In genomic region chr14:88825503-88825902, GRCh38 we compare ENCODE assay signal across 1 cellular context.
TF ChIP-seq lines count a peak whose summit lies in the region.

No MANE protein-coding gene starts in this region.

TF ChIP-seq in HepG2, 621 proteins besides CTCF, POLR2A, EP300 and RAD21:
- TF ChIP-seq ZSCAN9 (CRISPR knock-in tag; IDR thresholded peaks at IDR 0.05; ENCODE audit: borderline replicate concordance) (no peak), EEA1 (CRISPR knock-in tag; IDR thresholded peaks at IDR 0.05; ENCODE audit: borderline replicate concordance) (no peak), CREM (IDR thresholded peaks at IDR 0.05) (no peak), CREM (CRISPR knock-in tag; IDR thresholded peaks at IDR 0.05) (no peak), RXRA (CRISPR knock-in tag; IDR thresholded peaks at IDR 0.05) (no peak), ZFP62 (CRISPR knock-in tag; IDR thresholded peaks at IDR 0.05) (no peak), ZSCAN20 (CRISPR knock-in tag; IDR thresholded peaks at IDR 0.05; ENCODE audit: borderline replicate concordance) (no peak)
